In the genomic region with DNA sequence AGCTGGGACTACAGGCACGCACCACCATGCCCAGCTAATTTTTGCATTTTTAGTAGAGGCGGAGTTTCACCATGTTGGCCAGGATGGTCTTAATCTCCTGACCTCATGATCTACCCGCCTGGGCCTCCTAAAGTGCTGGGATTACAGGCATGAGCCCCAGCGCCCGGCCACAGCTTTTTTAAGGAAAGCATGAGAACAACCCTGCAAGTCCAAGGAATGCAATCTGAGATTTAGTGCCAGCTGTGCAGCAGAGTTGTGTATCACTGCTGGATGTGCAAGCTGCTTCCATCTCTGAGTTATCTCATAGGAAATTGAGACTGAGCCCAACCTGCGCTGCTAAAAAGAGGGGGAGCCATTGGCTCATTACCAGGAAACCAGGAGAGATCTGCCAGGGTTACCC, we compare ENCODE assay signal across 27 cellular contexts.
"Had no signal": no experiment of that assay in that cellular context is flagged by ENCODE, and none has a peak within 500 bp of the region (broad histone marks: within the 10 kb centered on the region; RNA-seq: fewer than 3 reads in every experiment).

No MANE protein-coding gene starts in this region.

- DNase-seq: activated B cell treated with CpG ODN at 0.5 μM for 24 hours; activated CD4-positive, alpha-beta memory T cell treated with anti-CD3 and anti-CD28 coated beads for 36 hours; activated CD4-positive, alpha-beta T cell treated with anti-CD3 and anti-CD28 coated beads for 4 hours; activated CD4-positive, alpha-beta T cell treated with anti-CD3 and anti-CD28 coated beads, Interleukin-2, amount 10 ng/mL, durations not matched to agents 24 days and 14 days; activated CD4-positive, alpha-beta T cell treated with anti-CD3 and anti-CD28 coated beads, Interleukin-2, amount 50 U/mL, for 1 hour; activated CD4-positive, alpha-beta T cell treated with anti-CD3 and anti-CD28 coated beads, Interleukin-2, amount 50 U/mL, for 4 hours; activated CD4-positive, CD25-positive, alpha-beta regulatory T cell treated with anti-CD3 and anti-CD28 coated beads, Interleukin-2, amount 50 U/mL, for 72 hours; activated CD8-positive, alpha-beta memory T cell treated with anti-CD3 and anti-CD28 coated beads, Interleukin-2, amount 50 U/mL, for 48 hours; activated CD8-positive, alpha-beta T cell treated with anti-CD3 and anti-CD28 coated beads for 36 hours; activated effector memory CD4-positive, alpha-beta T cell treated with Interleukin-2 at 50 U/mL for 16 hours; activated gamma-delta T cell; activated naive CD4-positive, alpha-beta T cell treated with anti-CD3 and anti-CD28 coated beads, Interleukin-2, amount 10 ng/mL, durations not matched to agents 7 days and 5 days; activated naive CD4-positive, alpha-beta T cell treated with Interleukin-2 at 50 U/mL for 16 hours; activated naive CD8-positive, alpha-beta T cell treated with anti-CD3 and anti-CD28 coated beads, Interleukin-2, amount 10 ng/mL, durations not matched to agents 7 days and 5 days; activated naive CD8-positive, alpha-beta T cell treated with anti-CD3 and anti-CD28 coated beads, Interleukin-2, amount 50 U/mL, for 24 hours; activated T-cell treated with anti-CD3 and anti-CD28 coated beads, Interleukin-2, amount 50 U/mL, for 24 hours; activated T-cell treated with anti-CD3 and anti-CD28 coated beads, Interleukin-2, amount 50 U/mL, for 48 hours; amygdala; anterior cingulate cortex; caudate nucleus; cerebellar nuclear complex; T-helper 1 cell; T-helper 2 cell; T-helper 9 cell had no signal

- H3K9me3 ChIP-seq: ascending aorta had no signal

- H3K4me1 ChIP-seq: ascending aorta had no signal

- H3K4me3 ChIP-seq: ascending aorta, cardiac muscle cell had no signal

- H3K27me3 ChIP-seq: ascending aorta, cardiac muscle cell had no signal

- H3K36me3 ChIP-seq: ascending aorta, cardiac muscle cell had no signal

- ATAC-seq: activated CD8-positive, alpha-beta T cell treated with anti-CD3 and anti-CD28 coated beads for 36 hours; activated naive CD8-positive, alpha-beta T cell treated with anti-CD3 and anti-CD28 coated beads, Interleukin-2, amount 50 U/mL, for 24 hours had no signal

- H3K27ac ChIP-seq: ascending aorta, cardiac muscle cell, VCaP had no signal
